ENCODE assay signal across 18 cellular contexts in genomic region chr16:81537721-81538561, GRCh38.
DNase-seq lines count a peak whose midpoint lies in the region; ATAC-seq and TF ChIP-seq lines count a peak whose summit lies in the region.
"Had no signal": no experiment of that assay in that cellular context is flagged by ENCODE, and none has a peak within 500 bp of the region (broad histone marks: within the 10 kb centered on the region; RNA-seq: fewer than 3 reads in every experiment).

No MANE protein-coding gene starts in this region.

- intact Hi-C loops in mucosa of descending colon (cut with DNase I, micrococcal nuclease): no loop called here

- ATAC-seq in mucosa of descending colon: peak; percentile 19
- no peak for ATAC-seq in HG02970 (IDR thresholded peaks at IDR 0.05; ENCODE audit: low FRiP score, unreplicated experiment)
- ATAC-seq: activated CD8-positive, alpha-beta memory T cell treated with anti-CD3 and anti-CD28 coated beads, Interleukin-2, amount 10 ng/mL, durations not matched to agents 7 days and 5 days had no signal

- H3K36me3 Mint-ChIP-seq in progenitor cell of endocrine pancreas (ENCODE audit: insufficient read depth): peaks cover under 1% of the 10 kb centered on the region
- H3K36me3 Mint-ChIP-seq: activated CD8-positive, alpha-beta memory T cell treated with anti-CD3 and anti-CD28 coated beads, Interleukin-2, amount 10 ng/mL, durations not matched to agents 7 days and 5 days had no signal

- DNase-seq in AG20443 (ENCODE audit: low spot score) (peak; percentile 37), NAMALWA (ENCODE audit: low spot score) (peak; percentile 14), choroid plexus epithelial cell (ENCODE audit: low read depth) (peak; percentile 79), mucosa of descending colon (peak in 1 of 3 donors; percentile 28), tibial nerve (ENCODE audit: low spot score in 2 of 2) (no peak), progenitor cell of endocrine pancreas (ENCODE audit: low spot score, unreplicated experiment) (no peak), T-helper 2 cell (no peak)
- DNase-seq: activated CD8-positive, alpha-beta memory T cell treated with anti-CD3 and anti-CD28 coated beads, Interleukin-2, amount 10 ng/mL, durations not matched to agents 7 days and 5 days; activated naive CD4-positive, alpha-beta T cell treated with anti-CD3 and anti-CD28 coated beads for 36 hours; heart left ventricle; left ventricle myocardium inferior; small intestine had no signal

- no peak for TF ChIP-seq EP300 in tibial nerve (IDR thresholded peaks at IDR 0.05)

- H3K27me3 ChIP-seq in tibial nerve: no peaks in the 10 kb centered on the region
- H3K27me3 ChIP-seq: heart left ventricle had no signal

- no peaks in the 10 kb centered on the region for H3K27me3 Mint-ChIP-seq in progenitor cell of endocrine pancreas
- H3K27me3 Mint-ChIP-seq: activated CD8-positive, alpha-beta memory T cell treated with anti-CD3 and anti-CD28 coated beads, Interleukin-2, amount 10 ng/mL, durations not matched to agents 7 days and 5 days; central memory CD8-positive, alpha-beta T cell had no signal

- H3K4me1 Mint-ChIP-seq in progenitor cell of endocrine pancreas (ENCODE audit: low read depth): peaks cover 35% of the 10 kb centered on the region

- H3K4me1 ChIP-seq in mucosa of descending colon (ENCODE audit: low read depth) (peaks cover 10% of the 10 kb centered on the region), tibial nerve (peaks cover 0 to 32% (median 4%) of the 10 kb centered on the region in 4 donors)

- 79 to 80% methylated on average over 18 of the region's 18 CpGs for WGBS in tibial nerve, 2 donors

- H3K36me3 ChIP-seq in mucosa of descending colon (ENCODE audit: low read depth): no peaks in the 10 kb centered on the region
- no peaks in the 10 kb centered on the region for H3K36me3 ChIP-seq in tibial nerve
- H3K36me3 ChIP-seq: left ventricle myocardium inferior, thoracic aorta had no signal

- H3K9me3 ChIP-seq in mucosa of descending colon: no peaks in the 10 kb centered on the region
- no peaks in the 10 kb centered on the region for H3K9me3 ChIP-seq in tibial nerve
- H3K9me3 ChIP-seq: heart left ventricle, left ventricle myocardium inferior, thoracic aorta had no signal

- no peaks in the 10 kb centered on the region for H3K9me3 Mint-ChIP-seq in progenitor cell of endocrine pancreas (ENCODE audit: low read depth)
- H3K9me3 Mint-ChIP-seq: activated naive CD4-positive, alpha-beta T cell treated with anti-CD3 and anti-CD28 coated beads for 36 hours; central memory CD8-positive, alpha-beta T cell; neural crest cell had no signal

- no peak overlapping the region for H3K4me3 Mint-ChIP-seq in progenitor cell of endocrine pancreas (ENCODE audit: low read depth)
- H3K4me3 Mint-ChIP-seq: activated CD8-positive, alpha-beta memory T cell treated with anti-CD3 and anti-CD28 coated beads, Interleukin-2, amount 10 ng/mL, durations not matched to agents 7 days and 5 days; activated naive CD4-positive, alpha-beta T cell treated with anti-CD3 and anti-CD28 coated beads for 36 hours; central memory CD8-positive, alpha-beta T cell; neural crest cell had no signal

- no peak for TF ChIP-seq POLR2A in tibial nerve (IDR thresholded peaks at IDR 0.05)

- H3K27ac Mint-ChIP-seq in progenitor cell of endocrine pancreas: no peak overlapping the region
- H3K27ac Mint-ChIP-seq: activated CD8-positive, alpha-beta memory T cell treated with anti-CD3 and anti-CD28 coated beads, Interleukin-2, amount 10 ng/mL, durations not matched to agents 7 days and 5 days; activated naive CD4-positive, alpha-beta T cell treated with anti-CD3 and anti-CD28 coated beads for 36 hours had no signal

- peak; percentile 34 for TF ChIP-seq CTCF in choroid plexus epithelial cell (conservative IDR thresholded peaks at IDR 0.05; ENCODE audit: low read depth, low read length)
- TF ChIP-seq CTCF in mucosa of descending colon (IDR thresholded peaks at IDR 0.05): no peak
- no peak for TF ChIP-seq CTCF in tibial nerve (IDR thresholded peaks at IDR 0.05)
- TF ChIP-seq CTCF in progenitor cell of endocrine pancreas (IDR thresholded peaks at IDR 0.05; ENCODE audit: unreplicated experiment): no peak

- no peak overlapping the region for H3K4me3 ChIP-seq in choroid plexus epithelial cell (ENCODE audit: low read depth, low read length)
- H3K4me3 ChIP-seq in mucosa of descending colon: no peak overlapping the region
- no peak overlapping the region for H3K4me3 ChIP-seq in tibial nerve
- H3K4me3 ChIP-seq: heart left ventricle, left ventricle myocardium inferior, SK-N-MC, thoracic aorta had no signal

- no peak overlapping the region for H3K27ac ChIP-seq in tibial nerve
- H3K27ac ChIP-seq: heart left ventricle, left ventricle myocardium inferior, SK-N-MC, thoracic aorta, VCaP had no signal

Comparison
In these comparisons a context has a peak if more than half of its experiments do, and no peak if none do; other contexts are left out.
1. DNase-seq: peak in AG20443 (single experiment), NAMALWA (single experiment) and choroid plexus epithelial cell (single experiment); none in tibial nerve (0 of 2), progenitor cell of endocrine pancreas (single experiment) and T-helper 2 cell (0 of 5).